ENCODE assay signal across 1 cellular context in genomic region chr10:95277614-95278013, GRCh38.
A peak's percentile ranks its signal among the peaks of the same experiment; 100 is the strongest.
TF ChIP-seq lines count a peak whose summit lies in the region.

No MANE protein-coding gene starts in this region.

TF ChIP-seq in SK-N-SH, 30 proteins besides CTCF, POLR2A, EP300 and RAD21:
- TF ChIP-seq REST (IDR thresholded peaks at IDR 0.05; ENCODE audit: low read depth, low read length), result 0 out of 2 replicates have a peak, but pooled peaks have one; percentile 53
- TF ChIP-seq POLR2AphosphoS5 (IDR thresholded peaks at IDR 0.05; ENCODE audit: low read depth, low read length), result no peak
- no peak for TF ChIP-seq GATA2 (CRISPR knock-in tag; IDR thresholded peaks at IDR 0.05)
